Comparison of ENCODE assay signal across 23 cellular contexts in genomic region chr5:176353533-176353932, GRCh38.
"Had no signal": no experiment of that assay in that cellular context is flagged by ENCODE, and none has a peak within 500 bp of the region (broad histone marks: within the 10 kb centered on the region; RNA-seq: fewer than 3 reads in every experiment).

No MANE protein-coding gene starts in this region.

- DNase-seq: activated CD4-positive, alpha-beta memory T cell treated with anti-CD3 and anti-CD28 coated beads for 36 hours; activated CD4-positive, alpha-beta T cell treated with anti-CD3 and anti-CD28 coated beads for 48 hours; activated naive CD4-positive, alpha-beta T cell treated with anti-CD3 and anti-CD28 coated beads, Interleukin-2, amount 50 U/mL, for 16 hours; activated T-cell treated with anti-CD3 and anti-CD28 coated beads, Interleukin-2, amount 50 U/mL, for 72 hours; anterior cingulate cortex; endodermal cell; foreskin keratinocyte; left lung; lower lobe of right lung; mesenchymal stem cell; ovary; retina; spleen; stimulated activated naive CD4-positive, alpha-beta T cell treated with Interleukin-2 at 50 U/mL for 16 hours; T-helper 9 cell; testis; transverse colon had no signal

- H3K36me3 ChIP-seq: ovary had no signal

- H3K27me3 Mint-ChIP-seq: activated CD4-positive, alpha-beta memory T cell treated with anti-CD3 and anti-CD28 coated beads for 36 hours; central memory CD8-positive, alpha-beta T cell; dendritic cell treated with granulocyte-macrophage colony-stimulating factor and Interleukin-4, amounts not matched to agents 40 ng/mL and 50 ng/mL, for 4 days; progenitor cell of endocrine pancreas had no signal

- H3K9me3 Mint-ChIP-seq: activated CD4-positive, alpha-beta memory T cell treated with anti-CD3 and anti-CD28 coated beads for 36 hours; activated T-cell treated with anti-CD3 and anti-CD28 coated beads, Interleukin-2, amount 50 U/mL, for 72 hours; central memory CD8-positive, alpha-beta T cell; dendritic cell treated with granulocyte-macrophage colony-stimulating factor and Interleukin-4, amounts not matched to agents 40 ng/mL and 50 ng/mL, for 4 days; endodermal cell had no signal

- H3K4me1 ChIP-seq: foreskin keratinocyte, testis, transverse colon had no signal

- ATAC-seq: activated T-cell treated with anti-CD3 and anti-CD28 coated beads, Interleukin-2, amount 50 U/mL, for 72 hours; esophagus mucosa; foreskin keratinocyte; left lung; lower lobe of right lung; sciatic nerve had no signal

- H3K4me3 ChIP-seq: left lung, lower lobe of right lung, ovary, spleen, testis, transverse colon had no signal

- H3K9me3 ChIP-seq: left lung, lower lobe of right lung, ovary, spleen, testis, transverse colon had no signal

- H3K27ac ChIP-seq: foreskin keratinocyte, left lung, lower lobe of right lung, ovary, spleen, testis, transverse colon, VCaP had no signal

- H3K4me3 Mint-ChIP-seq: activated CD4-positive, alpha-beta memory T cell treated with anti-CD3 and anti-CD28 coated beads for 36 hours; activated T-cell treated with anti-CD3 and anti-CD28 coated beads, Interleukin-2, amount 50 U/mL, for 72 hours; central memory CD8-positive, alpha-beta T cell; dendritic cell treated with granulocyte-macrophage colony-stimulating factor and Interleukin-4, amounts not matched to agents 40 ng/mL and 50 ng/mL, for 4 days; endodermal cell had no signal

- H3K27ac Mint-ChIP-seq: activated T-cell treated with anti-CD3 and anti-CD28 coated beads, Interleukin-2, amount 50 U/mL, for 72 hours; dendritic cell treated with granulocyte-macrophage colony-stimulating factor and Interleukin-4, amounts not matched to agents 40 ng/mL and 50 ng/mL, for 4 days; endodermal cell had no signal

- H3K27me3 ChIP-seq: foreskin keratinocyte, left lung, ovary, spleen, testis, transverse colon had no signal
